14 cellular contexts compared by ENCODE assay signal in genomic region chr2:44771510-44771909, GRCh38.
DNase-seq lines count a peak whose midpoint lies in the region; ATAC-seq and TF ChIP-seq lines count a peak whose summit lies in the region.
"Had no signal": no experiment of that assay in that cellular context is flagged by ENCODE, and none has a peak within 500 bp of the region (broad histone marks: within the 10 kb centered on the region; RNA-seq: fewer than 3 reads in every experiment).

No MANE protein-coding gene starts in this region.

- POLR2A ChIA-PET in HEK293T (lab: Yijun Ruan, JAX): no interaction called here

- intact Hi-C loops in mucosa of descending colon (cut with DNase I, micrococcal nuclease): no loop called here

- DNase-seq in NCI-H1417 (lab: John Stamatoyannopoulos, UW) (peak in 2 of 3 experiments; percentile 52 to 83), NCI-H1417 treated with DMSO at 0.1 percent for 48 hours (lab: John Stamatoyannopoulos, UW) (no peak), HEK293T (ENCODE audit: extremely low spot score) (no peak), NCI-H69 (lab: John Stamatoyannopoulos, UW) (peak; percentile 74), mucosa of descending colon (no peak), amygdala (lab: John Stamatoyannopoulos, UW) (no peak)
- DNase-seq: BE2C; CD4-positive, alpha-beta memory T cell; DND-41; GDM1; HFFc6 had no signal

- peak; percentile 87 for ATAC-seq in mucosa of descending colon
- ATAC-seq in GM19395 (IDR thresholded peaks at IDR 0.05; ENCODE audit: unreplicated experiment): no peak
- ATAC-seq: K562 had no signal

- no peaks in the 10 kb centered on the region for H3K9me3 ChIP-seq in mucosa of descending colon
- H3K9me3 ChIP-seq: BE2C, HAP-1 had no signal

- H3K4me3 ChIP-seq in mucosa of descending colon: no peak overlapping the region
- H3K4me3 ChIP-seq: HAP-1, K562 had no signal

- no peak for TF ChIP-seq CTCF in mucosa of descending colon (IDR thresholded peaks at IDR 0.05)

- no peaks in the 10 kb centered on the region for H3K4me1 ChIP-seq in mucosa of descending colon (ENCODE audit: low read depth)

- no peaks in the 10 kb centered on the region for H3K36me3 ChIP-seq in mucosa of descending colon (ENCODE audit: low read depth)
- H3K36me3 ChIP-seq: BE2C, HAP-1 had no signal

- CTCF ChIA-PET in HEK293T (lab: Yijun Ruan, JAX): no interaction called here

TF ChIP-seq in HEK293T, 16 proteins besides CTCF, POLR2A, EP300 and RAD21:
- no peak for TF ChIP-seq BHLHE40 (IDR thresholded peaks at IDR 0.05; ENCODE audit: borderline replicate concordance)
- TF ChIP-seq PKNOX1 (IDR thresholded peaks at IDR 0.05): peak; percentile 20; the same call in 1 of the 2 replicates
- TF ChIP-seq LEF1 (IDR thresholded peaks at IDR 0.05; ENCODE audit: borderline replicate concordance): no peak
- no peak for TF ChIP-seq ZNF384 (IDR thresholded peaks at IDR 0.05)
- no peak for TF ChIP-seq CTBP1 (IDR thresholded peaks at IDR 0.05; ENCODE audit: borderline replicate concordance)
- no peak for TF ChIP-seq L3MBTL2 (conservative IDR thresholded peaks at IDR 0.05)
- TF ChIP-seq TARDBP (IDR thresholded peaks at IDR 0.05): no peak

Comparison
In these comparisons a context has a peak if more than half of its experiments do, and no peak if none do; other contexts are left out.
1. DNase-seq: peak in NCI-H1417 (2 of 3) and NCI-H69 (single experiment); none in NCI-H1417 treated with DMSO at 0.1 percent for 48 hours (single experiment), HEK293T (single experiment), mucosa of descending colon (0 of 3) and amygdala (0 of 56).